In genomic region chr6:53284901-53285300, GRCh38 we compare ENCODE assay signal across 11 cellular contexts.
DNase-seq lines count a peak whose midpoint lies in the region; ATAC-seq and TF ChIP-seq lines count a peak whose summit lies in the region.
"Had no signal": no experiment of that assay in that cellular context is flagged by ENCODE, and none has a peak within 500 bp of the region (broad histone marks: within the 10 kb centered on the region; RNA-seq: fewer than 3 reads in every experiment).

No MANE protein-coding gene starts in this region.

- peaks cover 0 to 26% of the 10 kb centered on the region in 2 donors for H3K4me1 ChIP-seq in right atrium auricular region

- H3K4me3 ChIP-seq in right atrium auricular region: no peak overlapping the region
- H3K4me3 ChIP-seq: left ventricle myocardium inferior, prostate gland, SJSA1 had no signal

- no peak for TF ChIP-seq CTCF in right atrium auricular region (IDR thresholded peaks at IDR 0.05)

- peak overlapping the region; percentile 60 for H3K27ac Mint-ChIP-seq in activated naive CD8-positive, alpha-beta T cell treated with anti-CD3 and anti-CD28 coated beads, Interleukin-2, amount 50 U/mL, for 24 hours

- H3K9me3 Mint-ChIP-seq in activated naive CD8-positive, alpha-beta T cell treated with anti-CD3 and anti-CD28 coated beads, Interleukin-2, amount 50 U/mL, for 24 hours: no peaks in the 10 kb centered on the region

- H3K27me3 ChIP-seq in right atrium auricular region: no peaks in the 10 kb centered on the region
- H3K27me3 ChIP-seq: SJSA1 had no signal

- in situ Hi-C loops in G401 (cut with HindIII; ENCODE audit: low sequenced_read_pairs): no loop called here

- no peaks in the 10 kb centered on the region for H3K9me3 ChIP-seq in right atrium auricular region
- H3K9me3 ChIP-seq: left ventricle myocardium inferior, prostate gland, SJSA1 had no signal

- DNase-seq in activated naive CD8-positive, alpha-beta T cell treated with anti-CD3 and anti-CD28 coated beads, Interleukin-2, amount 50 U/mL, for 24 hours: no peak
- no peak for DNase-seq in G401 (ENCODE audit: low spot score)
- no peak for DNase-seq in right atrium auricular region (ENCODE audit: low spot score)
- no peak for DNase-seq in KG1 (lab: John Stamatoyannopoulos, UW)
- DNase-seq: central memory CD4-positive, alpha-beta T cell; left ventricle myocardium inferior had no signal

- ATAC-seq in GM18861 (IDR thresholded peaks at IDR 0.05; ENCODE audit: unreplicated experiment) (peak; percentile 81), GM21423 (IDR thresholded peaks at IDR 0.05; ENCODE audit: unreplicated experiment) (peak; percentile 75), HG03135 (IDR thresholded peaks at IDR 0.05; ENCODE audit: unreplicated experiment) (peak; percentile 74)
- ATAC-seq in activated naive CD8-positive, alpha-beta T cell treated with anti-CD3 and anti-CD28 coated beads, Interleukin-2, amount 50 U/mL, for 24 hours: no peak

- no peak overlapping the region for H3K4me3 Mint-ChIP-seq in activated naive CD8-positive, alpha-beta T cell treated with anti-CD3 and anti-CD28 coated beads, Interleukin-2, amount 50 U/mL, for 24 hours

- H3K27ac ChIP-seq in right atrium auricular region: no peak overlapping the region
- H3K27ac ChIP-seq: left ventricle myocardium inferior, prostate gland, SJSA1 had no signal

- H3K36me3 ChIP-seq in right atrium auricular region: no peaks in the 10 kb centered on the region
- H3K36me3 ChIP-seq: prostate gland had no signal

- H3K4me1 Mint-ChIP-seq in activated naive CD8-positive, alpha-beta T cell treated with anti-CD3 and anti-CD28 coated beads, Interleukin-2, amount 50 U/mL, for 24 hours: peaks cover 61% of the 10 kb centered on the region

- peaks cover 45% of the 10 kb centered on the region for H3K36me3 Mint-ChIP-seq in activated naive CD8-positive, alpha-beta T cell treated with anti-CD3 and anti-CD28 coated beads, Interleukin-2, amount 50 U/mL, for 24 hours (ENCODE audit: low read depth)

- H3K27me3 Mint-ChIP-seq in activated naive CD8-positive, alpha-beta T cell treated with anti-CD3 and anti-CD28 coated beads, Interleukin-2, amount 50 U/mL, for 24 hours: no peaks in the 10 kb centered on the region
